ENCODE assay signal across 8 cellular contexts in the genomic region with DNA sequence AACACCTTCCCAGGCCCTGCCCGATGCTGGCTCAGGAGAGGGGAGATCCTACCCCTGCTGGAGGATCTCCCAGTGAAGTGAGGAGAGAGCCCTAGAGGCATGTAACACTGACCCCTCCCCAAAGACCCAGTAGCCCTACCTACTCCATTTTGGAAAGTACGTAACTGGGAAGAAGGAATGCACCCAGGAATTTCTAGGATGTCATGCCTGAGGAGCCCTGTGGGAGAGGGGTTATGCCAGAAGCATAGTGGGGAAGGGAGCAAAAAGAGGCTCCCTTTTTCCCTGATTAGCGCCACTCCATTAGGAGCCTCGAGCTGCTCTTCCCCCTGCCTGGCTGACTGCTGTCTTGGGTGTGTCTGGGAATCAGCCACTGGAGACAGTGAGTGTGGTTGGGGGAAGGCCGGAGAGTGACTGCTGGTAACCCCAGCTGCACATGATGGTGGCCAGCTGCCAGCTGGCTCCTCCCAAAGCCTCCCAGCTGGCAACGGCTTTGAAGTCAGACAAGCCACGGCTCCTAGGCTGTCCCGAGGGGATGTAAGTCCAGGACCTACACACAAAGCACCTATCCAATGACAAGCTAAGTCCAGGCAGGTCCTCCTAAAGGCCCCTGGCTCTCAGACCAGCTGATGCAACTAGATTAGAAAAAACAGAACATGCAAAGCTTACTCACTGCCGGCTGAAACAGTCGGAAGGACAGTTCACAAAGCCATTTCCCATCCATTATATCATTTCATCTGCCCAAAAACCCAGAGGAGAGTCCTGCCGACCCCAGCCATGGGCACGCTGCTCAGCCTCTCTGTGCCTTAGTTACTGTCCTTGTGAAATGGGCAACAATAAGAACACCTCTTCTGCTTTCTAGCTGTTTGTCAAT.
DNase-seq lines count a peak whose midpoint lies in the region; ATAC-seq and TF ChIP-seq lines count a peak whose summit lies in the region.

No MANE protein-coding gene starts in this region.

- H3K27ac ChIP-seq in angular gyrus (ENCODE audit: low read depth, low read length) (peak overlapping the region; percentile 46), prostate gland (peak overlapping the region; percentile 50 to 70)

- DNase-seq in AG20443 (ENCODE audit: low spot score), result peak; percentile 94
- peak; percentile 32 for DNase-seq in H7
- DNase-seq in NCI-H2227 treated with DMSO at 0.1 percent for 48 hours (lab: John Stamatoyannopoulos, UW), result peak; percentile 54
- peak; percentile 92 for DNase-seq in left cardiac atrium
- DNase-seq in prostate gland (ENCODE audit: low spot score), result peak; percentile 91
- DNase-seq in cortex of kidney (lab: John Stamatoyannopoulos, UW), result no peak

- no peaks in the 10 kb centered on the region for H3K4me1 ChIP-seq in prostate gland (replicated peaks)

- H3K27me3 ChIP-seq in H7 (ENCODE audit: control insufficient read depth, insufficient read depth, low read length), result no peaks in the 10 kb centered on the region
- no peaks in the 10 kb centered on the region for H3K27me3 ChIP-seq in prostate gland (replicated peaks; ENCODE audit: insufficient read depth)

- intact Hi-C loops in left cardiac atrium (cut with DNase I) (loop anchor here in 1 of 2 donors (5.0 to 10.0 kb wide), 2 partner anchors 67 to 350 kb away; no protein-coding TSS in a partner anchor), prostate gland (cut with DNase I) (loop anchor here (5.0 to 10.0 kb wide), 4 partner anchors 72 to 200 kb away; partner anchors contain the start of gene ABCA1)

- H3K36me3 ChIP-seq in H7 (replicated peaks; ENCODE audit: control insufficient read depth, insufficient read depth, low read length) (no peaks in the 10 kb centered on the region), prostate gland (no peaks in the 10 kb centered on the region)

- TF ChIP-seq POLR2A in prostate gland (IDR thresholded peaks at IDR 0.05), result peak; percentile 9

- 14% methylated on average over 12 of the region's 12 CpGs for WGBS in prostate gland

- H3K9me3 ChIP-seq in prostate gland, result no peaks in the 10 kb centered on the region

- H3K4me3 ChIP-seq in H7 (ENCODE audit: insufficient read depth, low read depth, low read length), result no peak overlapping the region
- no peak overlapping the region for H3K4me3 ChIP-seq in prostate gland

- ATAC-seq in left cardiac atrium (peak; percentile 96 to 97), GM19452 (IDR thresholded peaks at IDR 0.05; ENCODE audit: unreplicated experiment) (no peak)

- TF ChIP-seq CTCF in prostate gland (IDR thresholded peaks at IDR 0.05), result peak in 1 of 4 experiments; percentile 16
